Comparison of ENCODE assay signal across 30 cellular contexts in the genomic region with DNA sequence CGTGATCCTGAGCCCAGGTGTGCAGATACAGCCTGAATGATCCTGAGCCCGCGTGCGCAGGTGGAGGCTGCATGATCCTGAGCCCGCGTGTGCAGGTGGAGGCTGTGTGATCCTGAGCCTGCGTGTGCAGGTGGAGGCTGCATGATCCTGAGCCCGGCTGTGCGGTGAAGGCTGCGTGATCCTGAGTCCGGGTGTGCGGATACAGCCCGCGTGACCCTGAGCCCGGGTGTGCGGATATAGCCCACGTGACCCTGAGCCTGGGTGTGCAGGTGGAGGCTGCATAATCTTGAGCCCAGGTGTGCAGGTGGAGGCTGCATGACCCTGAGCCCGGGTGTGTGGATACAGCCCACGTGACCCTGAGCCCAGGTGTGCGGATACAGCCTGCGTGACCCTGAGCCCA.
"Had no signal": no experiment of that assay in that cellular context is flagged by ENCODE, and none has a peak within 500 bp of the region (broad histone marks: within the 10 kb centered on the region; RNA-seq: fewer than 3 reads in every experiment).

No MANE protein-coding gene starts in this region.

- ATAC-seq: activated naive CD4-positive, alpha-beta T cell treated with anti-CD3 and anti-CD28 coated beads, Interleukin-2, amount 50 U/mL, for 72 hours; activated T-cell treated with anti-CD3 and anti-CD28 coated beads, Interleukin-2, amount 50 U/mL, for 72 hours; foreskin keratinocyte; gastrocnemius medialis; WTC11 had no signal

- H3K27ac Mint-ChIP-seq: activated CD4-positive, alpha-beta memory T cell treated with anti-CD3 and anti-CD28 coated beads, Interleukin-2, amount 10 ng/mL, durations not matched to agents 7 days and 5 days; activated CD4-positive, alpha-beta T cell treated with anti-CD3 and anti-CD28 coated beads, Interleukin-2, amount 10 ng/mL, durations not matched to agents 7 days and 5 days; activated naive CD4-positive, alpha-beta T cell treated with anti-CD3 and anti-CD28 coated beads, Interleukin-2, amount 10 ng/mL, durations not matched to agents 7 days and 5 days; activated naive CD4-positive, alpha-beta T cell treated with anti-CD3 and anti-CD28 coated beads, Interleukin-2, amount 50 U/mL, for 72 hours; activated naive CD8-positive, alpha-beta T cell treated with anti-CD3 and anti-CD28 coated beads, Interleukin-2, amount 10 ng/mL, durations not matched to agents 7 days and 5 days; activated T-cell treated with anti-CD3 and anti-CD28 coated beads, Interleukin-2, amount 50 U/mL, for 24 hours; activated T-cell treated with anti-CD3 and anti-CD28 coated beads, Interleukin-2, amount 50 U/mL, for 72 hours; dendritic cell treated with granulocyte-macrophage colony-stimulating factor and Interleukin-4, amounts not matched to agents 40 ng/mL and 50 ng/mL, for 4 days; endodermal cell; WTC11 had no signal

- H3K4me3 Mint-ChIP-seq: activated CD4-positive, alpha-beta memory T cell treated with anti-CD3 and anti-CD28 coated beads, Interleukin-2, amount 10 ng/mL, durations not matched to agents 7 days and 5 days; activated CD4-positive, alpha-beta T cell treated with anti-CD3 and anti-CD28 coated beads, Interleukin-2, amount 10 ng/mL, durations not matched to agents 7 days and 5 days; activated naive CD4-positive, alpha-beta T cell treated with anti-CD3 and anti-CD28 coated beads, Interleukin-2, amount 10 ng/mL, durations not matched to agents 7 days and 5 days; activated naive CD8-positive, alpha-beta T cell treated with anti-CD3 and anti-CD28 coated beads, Interleukin-2, amount 10 ng/mL, durations not matched to agents 7 days and 5 days; activated T-cell treated with anti-CD3 and anti-CD28 coated beads, Interleukin-2, amount 50 U/mL, for 24 hours; activated T-cell treated with anti-CD3 and anti-CD28 coated beads, Interleukin-2, amount 50 U/mL, for 72 hours; central memory CD8-positive, alpha-beta T cell; dendritic cell treated with granulocyte-macrophage colony-stimulating factor and Interleukin-4, amounts not matched to agents 40 ng/mL and 50 ng/mL, for 4 days; endodermal cell; WTC11 had no signal

- H3K27me3 Mint-ChIP-seq: activated CD4-positive, alpha-beta memory T cell treated with anti-CD3 and anti-CD28 coated beads, Interleukin-2, amount 10 ng/mL, durations not matched to agents 7 days and 5 days; activated CD4-positive, alpha-beta T cell treated with anti-CD3 and anti-CD28 coated beads, Interleukin-2, amount 10 ng/mL, durations not matched to agents 7 days and 5 days; activated naive CD4-positive, alpha-beta T cell treated with anti-CD3 and anti-CD28 coated beads, Interleukin-2, amount 10 ng/mL, durations not matched to agents 7 days and 5 days; activated naive CD8-positive, alpha-beta T cell treated with anti-CD3 and anti-CD28 coated beads, Interleukin-2, amount 10 ng/mL, durations not matched to agents 7 days and 5 days; activated T-cell treated with anti-CD3 and anti-CD28 coated beads, Interleukin-2, amount 50 U/mL, for 24 hours; central memory CD8-positive, alpha-beta T cell; dendritic cell treated with granulocyte-macrophage colony-stimulating factor and Interleukin-4, amounts not matched to agents 40 ng/mL and 50 ng/mL, for 4 days had no signal

- H3K27ac ChIP-seq: ascending aorta, brain microvascular endothelial cell, coronary artery, dorsolateral prefrontal cortex, esophagus muscularis mucosa, foreskin keratinocyte, gastrocnemius medialis, heart left ventricle, VCaP had no signal

- H3K27me3 ChIP-seq: ascending aorta, brain microvascular endothelial cell, dorsolateral prefrontal cortex, esophagus muscularis mucosa, foreskin keratinocyte, gastrocnemius medialis, heart left ventricle had no signal

- DNase-seq: activated CD4-positive, alpha-beta memory T cell treated with anti-CD3 and anti-CD28 coated beads, Interleukin-2, amount 10 ng/mL, durations not matched to agents 7 days and 5 days; activated CD4-positive, alpha-beta T cell treated with anti-CD3 and anti-CD28 coated beads for 1 hour; activated CD4-positive, alpha-beta T cell treated with anti-CD3 and anti-CD28 coated beads for 4 hours; activated CD4-positive, alpha-beta T cell treated with anti-CD3 and anti-CD28 coated beads, Interleukin-2, amount 10 ng/mL, durations not matched to agents 7 days and 5 days; activated CD4-positive, alpha-beta T cell treated with anti-CD3 and anti-CD28 coated beads, Interleukin-2, amount 50 U/mL, for 4 hours; activated CD8-positive, alpha-beta memory T cell treated with anti-CD3 and anti-CD28 coated beads, Interleukin-2, amount 50 U/mL, for 48 hours; activated gamma-delta T cell; activated naive CD4-positive, alpha-beta T cell; activated naive CD4-positive, alpha-beta T cell treated with anti-CD3 and anti-CD28 coated beads, Interleukin-2, amount 10 ng/mL, durations not matched to agents 7 days and 5 days; activated naive CD8-positive, alpha-beta T cell treated with anti-CD3 and anti-CD28 coated beads, Interleukin-2, amount 10 ng/mL, durations not matched to agents 7 days and 5 days; activated T-cell treated with anti-CD3 and anti-CD28 coated beads for 4 hours; activated T-cell treated with anti-CD3 and anti-CD28 coated beads, Interleukin-2, amount 50 U/mL, for 24 hours; activated T-cell treated with anti-CD3 and anti-CD28 coated beads, Interleukin-2, amount 50 U/mL, for 72 hours; brain microvascular endothelial cell; dorsolateral prefrontal cortex; effector memory CD4-positive, alpha-beta T cell; endodermal cell; foreskin keratinocyte; gastrocnemius medialis; glutamatergic neuron; heart left ventricle; T-helper 2 cell had no signal

- H3K4me1 ChIP-seq: foreskin keratinocyte had no signal

- H3K9me3 Mint-ChIP-seq: activated CD4-positive, alpha-beta memory T cell treated with anti-CD3 and anti-CD28 coated beads, Interleukin-2, amount 10 ng/mL, durations not matched to agents 7 days and 5 days; activated CD4-positive, alpha-beta T cell treated with anti-CD3 and anti-CD28 coated beads, Interleukin-2, amount 10 ng/mL, durations not matched to agents 7 days and 5 days; activated naive CD4-positive, alpha-beta T cell treated with anti-CD3 and anti-CD28 coated beads, Interleukin-2, amount 10 ng/mL, durations not matched to agents 7 days and 5 days; activated naive CD4-positive, alpha-beta T cell treated with anti-CD3 and anti-CD28 coated beads, Interleukin-2, amount 50 U/mL, for 72 hours; activated naive CD8-positive, alpha-beta T cell treated with anti-CD3 and anti-CD28 coated beads, Interleukin-2, amount 10 ng/mL, durations not matched to agents 7 days and 5 days; activated T-cell treated with anti-CD3 and anti-CD28 coated beads, Interleukin-2, amount 50 U/mL, for 24 hours; activated T-cell treated with anti-CD3 and anti-CD28 coated beads, Interleukin-2, amount 50 U/mL, for 72 hours; central memory CD8-positive, alpha-beta T cell; dendritic cell treated with granulocyte-macrophage colony-stimulating factor and Interleukin-4, amounts not matched to agents 40 ng/mL and 50 ng/mL, for 4 days; endodermal cell; WTC11 had no signal

- H3K4me3 ChIP-seq: ascending aorta, coronary artery, dorsolateral prefrontal cortex, esophagus muscularis mucosa, gastrocnemius medialis, heart left ventricle had no signal

- H3K36me3 Mint-ChIP-seq: WTC11 had no signal

- H3K36me3 ChIP-seq: brain microvascular endothelial cell, gastrocnemius medialis had no signal

- H3K9me3 ChIP-seq: ascending aorta, esophagus muscularis mucosa, gastrocnemius medialis, heart left ventricle had no signal
